ENCODE assay signal across 10 cellular contexts in genomic region chr16:80996688-80997138, GRCh38. TPM values are rescaled to one million over a fixed set of nuclear protein-coding genes. Genes with fewer than 3 reads are reported as not detected.
DNase-seq lines count a peak whose midpoint lies in the region; ATAC-seq and TF ChIP-seq lines count a peak whose summit lies in the region.
"Had no signal": no experiment of that assay in that cellular context is flagged by ENCODE, and none has a peak within 500 bp of the region (broad histone marks: within the 10 kb centered on the region; RNA-seq: fewer than 3 reads in every experiment).

No MANE protein-coding gene starts in this region.

- H3K36me3 ChIP-seq in thoracic aorta: no peaks in the 10 kb centered on the region
- H3K36me3 ChIP-seq in uterus: no peaks in the 10 kb centered on the region

- no peak for TF ChIP-seq POLR2A in uterus (IDR thresholded peaks at IDR 0.05)

- H3K27ac Mint-ChIP-seq in activated naive CD4-positive, alpha-beta T cell treated with anti-CD3 and anti-CD28 coated beads for 36 hours: peak overlapping the region; percentile 88

- H3K27me3 ChIP-seq in thoracic aorta (replicated peaks; ENCODE audit: insufficient read depth) (no peaks in the 10 kb centered on the region), uterus (no peaks in the 10 kb centered on the region)

- no peaks in the 10 kb centered on the region for H3K9me3 Mint-ChIP-seq in activated naive CD4-positive, alpha-beta T cell treated with anti-CD3 and anti-CD28 coated beads for 36 hours

- H3K4me3 Mint-ChIP-seq in activated naive CD4-positive, alpha-beta T cell treated with anti-CD3 and anti-CD28 coated beads for 36 hours: peak overlapping the region; percentile 75
- H3K4me3 Mint-ChIP-seq: WTC11 had no signal

- peaks cover 25% of the 10 kb centered on the region for H3K36me3 Mint-ChIP-seq in activated naive CD4-positive, alpha-beta T cell treated with anti-CD3 and anti-CD28 coated beads for 36 hours (ENCODE audit: low read depth)

- H3K4me1 ChIP-seq in thoracic aorta (ENCODE audit: control insufficient read depth in 1 of 2, low read depth in 2 of 2): no peaks in the 10 kb centered on the region
- H3K4me1 ChIP-seq in uterus: no peaks in the 10 kb centered on the region

- H3K9me3 ChIP-seq in thoracic aorta (no peaks in the 10 kb centered on the region), uterus (no peaks in the 10 kb centered on the region)

- DNase-seq in activated naive CD4-positive, alpha-beta T cell treated with anti-CD3 and anti-CD28 coated beads for 36 hours: no peak
- no peak for DNase-seq in activated naive CD4-positive, alpha-beta T cell treated with Interleukin-2 at 50 U/mL for 16 hours
- DNase-seq in NCI-H1417 (lab: John Stamatoyannopoulos, UW): peak in 2 of 3 experiments; percentile 8 to 80
- DNase-seq in fibroblast of villous mesenchyme (ENCODE audit: low read depth): no peak
- DNase-seq in thoracic aorta (ENCODE audit: low spot score): no peak
- no peak for DNase-seq in uterus
- DNase-seq in DMS53 treated with DMSO at 0.1 percent for 48 hours (lab: John Stamatoyannopoulos, UW; ENCODE audit: unreplicated experiment): no peak
- no peak for DNase-seq in AG08396 (ENCODE audit: low spot score)
- DNase-seq: effector CD4-positive, alpha-beta T cell had no signal

- TF ChIP-seq CTCF in fibroblast of villous mesenchyme (IDR thresholded peaks at IDR 0.05; ENCODE audit: insufficient read depth, low read depth, low read length) (no peak), thoracic aorta (IDR thresholded peaks at IDR 0.05) (no peak), uterus (IDR thresholded peaks at IDR 0.05) (no peak)

- H3K4me3 ChIP-seq in fibroblast of villous mesenchyme (ENCODE audit: low read depth, low read length) (peak overlapping the region; percentile 33), thoracic aorta (peak overlapping the region; percentile 39), uterus (no peak overlapping the region)

- H3K4me1 Mint-ChIP-seq in activated naive CD4-positive, alpha-beta T cell treated with anti-CD3 and anti-CD28 coated beads for 36 hours (ENCODE audit: low read depth): peaks cover 66% of the 10 kb centered on the region

- H3K27me3 Mint-ChIP-seq in activated naive CD4-positive, alpha-beta T cell treated with anti-CD3 and anti-CD28 coated beads for 36 hours (ENCODE audit: low read depth): no peaks in the 10 kb centered on the region

- no peak for ATAC-seq in thoracic aorta (ENCODE audit: insufficient number of reproducible peaks, low FRiP score, low read depth)
- ATAC-seq: WTC11 had no signal

- CTCF ChIA-PET in activated naive CD4-positive, alpha-beta T cell treated with anti-CD3 and anti-CD28 coated beads for 36 hours (lab: Charles Lee): interaction anchor here (1.0 to 1.1 kb wide), 2 partner anchors 8 to 39 kb away, joined by 4 to 6 read pairs; partner anchors contain the start of gene ATMIN

- no peak overlapping the region for H3K27ac ChIP-seq in thoracic aorta
- peak overlapping the region in 1 of 2 donors; percentile 20 for H3K27ac ChIP-seq in uterus

- intact Hi-C loops in activated naive CD4-positive, alpha-beta T cell treated with anti-CD3 and anti-CD28 coated beads for 36 hours (cut with micrococcal nuclease): loop anchor here (2.0 kb wide), 1 partner anchor 80 kb away; the partner anchor contains the start of gene C16orf46
- intact Hi-C loops in uterus (cut with DNase I; ENCODE audit: low total_unique reads): no loop called here

RNA-seq across cellular contexts. Expression of gene CMC2, which starts 10.0 kb away (rescaled TPM):
- 100 to 1,000 TPM; 112 to 122 TPM for total RNA-seq in activated naive CD4-positive, alpha-beta T cell treated with anti-CD3 and anti-CD28 coated beads for 36 hours
- total RNA-seq in fibroblast of villous mesenchyme (28.0 and 30.7 TPM in 2 replicates), thoracic aorta (10 to 100 TPM; 20.5 to 61.7 TPM), uterus (100 to 1,000 TPM in 1 of 4 donors, 10 to 100 TPM in 2, 1 to 10 TPM in 1; 1.5 to 204 (median 23.6) TPM)

RNA-seq across cellular contexts. Expression of gene CENPN, which starts 10.3 kb away (rescaled TPM):
- total RNA-seq in activated naive CD4-positive, alpha-beta T cell treated with anti-CD3 and anti-CD28 coated beads for 36 hours: 10 to 100 TPM; 65.1 to 75.0 TPM
- total RNA-seq in fibroblast of villous mesenchyme (44.5 and 64.8 TPM in 2 replicates), thoracic aorta (10 to 100 TPM in 1 of 2 donors, 1 to 10 TPM in 1; 7.8 to 48.1 TPM), uterus (10 to 100 TPM in 1 of 4 donors, 1 to 10 TPM in 1, not detected in 2; 2.8 to 20.0 TPM)

RNA-seq across cellular contexts. Expression of gene ATMIN, which starts 38.9 kb away (rescaled TPM):
- total RNA-seq in activated naive CD4-positive, alpha-beta T cell treated with anti-CD3 and anti-CD28 coated beads for 36 hours: 10 to 100 TPM; 16.6 to 18.9 TPM
- total RNA-seq in fibroblast of villous mesenchyme (36.4 and 54.0 TPM in 2 replicates), thoracic aorta (10 to 100 TPM; 32.0 to 32.5 TPM), uterus (10 to 100 TPM; 17.2 to 51.8 (median 29.8) TPM)

Comparison
In these comparisons a context has a peak if more than half of its experiments do, and no peak if none do; other contexts are left out.
1. DNase-seq: peak in NCI-H1417 (2 of 3); none in activated naive CD4-positive, alpha-beta T cell treated with anti-CD3 and anti-CD28 coated beads for 36 hours (single experiment), activated naive CD4-positive, alpha-beta T cell treated with Interleukin-2 at 50 U/mL for 16 hours (single experiment), fibroblast of villous mesenchyme (single experiment), thoracic aorta (single experiment), uterus (0 of 2), DMS53 treated with DMSO at 0.1 percent for 48 hours (single experiment) and AG08396 (single experiment).
2. H3K4me3 ChIP-seq: peak in fibroblast of villous mesenchyme (single experiment) and thoracic aorta (single experiment); none in uterus (0 of 2).